8 cellular contexts compared by ENCODE assay signal in genomic region chr3:51975857-51976549, GRCh38. TPM values are rescaled to one million over a fixed set of nuclear protein-coding genes. Genes with fewer than 3 reads are reported as not detected.
A peak's percentile ranks its signal among the peaks of the same experiment; 100 is the strongest.
DNase-seq lines count a peak whose midpoint lies in the region; ATAC-seq, FAIRE-seq and TF ChIP-seq lines count a peak whose summit lies in the region.

No MANE protein-coding gene starts in this region.

- in situ Hi-C loops in KBM-7 (cut with MboI; ENCODE audit: low pct_unique_long_range_greater_than_20kb, low sequenced_read_pairs) = no loop called here

- no peak for ATAC-seq in activated T-cell treated with anti-CD3 and anti-CD28 coated beads, Interleukin-2, amount 50 U/mL, for 72 hours (replicated peaks in 1 of 2)

- no peaks in the 10 kb centered on the region for H3K9me3 ChIP-seq in CD8-positive, alpha-beta memory T cell (ENCODE audit: low read length)
- no peaks in the 10 kb centered on the region for H3K9me3 ChIP-seq in neural progenitor cell (ENCODE audit: low read depth)

- H3K4me3 Mint-ChIP-seq in CD8-positive, alpha-beta memory T cell = peak overlapping the region; percentile 83 to 95 (median 91)
- H3K4me3 Mint-ChIP-seq in activated T-cell treated with anti-CD3 and anti-CD28 coated beads, Interleukin-2, amount 50 U/mL, for 72 hours = peak overlapping the region; percentile 83 to 99
- H3K4me3 Mint-ChIP-seq in neural progenitor cell = peak overlapping the region; percentile 83

- DNase-seq in CD8-positive, alpha-beta memory T cell = peak in 4 of 5 donors; percentile 18 to 63 (median 28)
- DNase-seq in KBM-7 = peak; percentile 76
- DNase-seq in activated T-cell treated with anti-CD3 and anti-CD28 coated beads, Interleukin-2, amount 50 U/mL, for 72 hours = peak; percentile 36 to 38
- DNase-seq in germinal center (ENCODE audit: low spot score) = peak; percentile 34
- DNase-seq in neural progenitor cell (ENCODE audit: low spot score) = peak; percentile 88
- no peak for DNase-seq in NCI-H1436 (lab: John Stamatoyannopoulos, UW)
- DNase-seq in RCC 7860 (ENCODE audit: low spot score) = no peak
- no peak for DNase-seq in NCI-H128 (lab: John Stamatoyannopoulos, UW; ENCODE audit: unreplicated experiment)

- no peaks in the 10 kb centered on the region for H3K79me2 ChIP-seq in neural progenitor cell (ENCODE audit: low read depth)

- peaks cover 28 to 47% (median 44%) of the 10 kb centered on the region in 3 donors for H3K4me1 Mint-ChIP-seq in CD8-positive, alpha-beta memory T cell
- peaks cover 30% of the 10 kb centered on the region for H3K4me1 Mint-ChIP-seq in activated T-cell treated with anti-CD3 and anti-CD28 coated beads, Interleukin-2, amount 50 U/mL, for 72 hours (ENCODE audit: low read depth)
- H3K4me1 Mint-ChIP-seq in neural progenitor cell = peaks cover 33% of the 10 kb centered on the region

- H3K9ac ChIP-seq in neural progenitor cell = no peak overlapping the region

- peak overlapping the region; percentile 70 to 94 (median 92) for H3K27ac Mint-ChIP-seq in CD8-positive, alpha-beta memory T cell
- H3K27ac Mint-ChIP-seq in activated T-cell treated with anti-CD3 and anti-CD28 coated beads, Interleukin-2, amount 50 U/mL, for 72 hours = no peak overlapping the region
- H3K27ac Mint-ChIP-seq in neural progenitor cell = no peak overlapping the region

- H3K27ac ChIP-seq in CD8-positive, alpha-beta memory T cell (ENCODE audit: low read depth, low read length) = peak overlapping the region; percentile 83
- H3K27ac ChIP-seq in neural progenitor cell = no peak overlapping the region

- peaks cover 0 to 14% (median 0%) of the 10 kb centered on the region in 3 donors for H3K36me3 Mint-ChIP-seq in CD8-positive, alpha-beta memory T cell
- peaks cover 0 to 6% of the 10 kb centered on the region in 2 donors for H3K36me3 Mint-ChIP-seq in activated T-cell treated with anti-CD3 and anti-CD28 coated beads, Interleukin-2, amount 50 U/mL, for 72 hours (ENCODE audit: insufficient read depth in 2 of 2)
- H3K36me3 Mint-ChIP-seq in neural progenitor cell = peaks cover 2% of the 10 kb centered on the region

- H3K4me3 ChIP-seq in CD8-positive, alpha-beta memory T cell (ENCODE audit: low read length) = peak overlapping the region; percentile 97
- peak overlapping the region; percentile 56 for H3K4me3 ChIP-seq in neural progenitor cell

- H3F3A ChIP-seq in neural progenitor cell (ENCODE audit: low read depth) = peaks cover 41% of the 10 kb centered on the region

- peak overlapping the region; percentile 89 for H3K4me2 ChIP-seq in neural progenitor cell

- no peaks in the 10 kb centered on the region for H3K36me3 ChIP-seq in CD8-positive, alpha-beta memory T cell (ENCODE audit: insufficient read depth, low read length)
- no peaks in the 10 kb centered on the region for H3K36me3 ChIP-seq in neural progenitor cell

- POLR2A ChIA-PET in CD8-positive, alpha-beta memory T cell (lab: Charles Lee) = interaction anchor here (1.3 kb wide), 1 partner anchor 34 kb away, joined by 6 read pairs; the partner anchor contains the start of genes PARP3 and RRP9

- H3K27me3 ChIP-seq in CD8-positive, alpha-beta memory T cell (ENCODE audit: insufficient read depth, low read length, poor library complexity, severe bottlenecking) = no peaks in the 10 kb centered on the region
- peaks cover 39% of the 10 kb centered on the region for H3K27me3 ChIP-seq in neural progenitor cell

- no peaks in the 10 kb centered on the region for H3K9me3 Mint-ChIP-seq in CD8-positive, alpha-beta memory T cell
- H3K9me3 Mint-ChIP-seq in activated T-cell treated with anti-CD3 and anti-CD28 coated beads, Interleukin-2, amount 50 U/mL, for 72 hours = no peaks in the 10 kb centered on the region
- H3K9me3 Mint-ChIP-seq in neural progenitor cell = no peaks in the 10 kb centered on the region

- no peak for FAIRE-seq in RCC 7860 (lab: Jason Lieb, UNC)

- peaks cover 32% of the 10 kb centered on the region for H3K4me1 ChIP-seq in CD8-positive, alpha-beta memory T cell (ENCODE audit: insufficient read depth, low read length)
- H3K4me1 ChIP-seq in neural progenitor cell = peaks cover 23% of the 10 kb centered on the region

- H4K20me1 ChIP-seq in neural progenitor cell (ENCODE audit: low read depth) = no peaks in the 10 kb centered on the region

- no peak overlapping the region for H2AFZ ChIP-seq in neural progenitor cell (replicated peaks)

- peak; percentile 40 for TF ChIP-seq CTCF in neural progenitor cell (IDR thresholded peaks at IDR 0.05)

- CTCF ChIA-PET in CD8-positive, alpha-beta memory T cell (lab: Charles Lee) = interaction anchor here (1.4 to 4.3 kb wide), 2 partner anchors 7 to 11 kb away, joined by 4 to 43 read pairs; partner anchors contain the start of gene ACY1

- no peaks in the 10 kb centered on the region for H3K27me3 Mint-ChIP-seq in CD8-positive, alpha-beta memory T cell
- no peaks in the 10 kb centered on the region for H3K27me3 Mint-ChIP-seq in activated T-cell treated with anti-CD3 and anti-CD28 coated beads, Interleukin-2, amount 50 U/mL, for 72 hours (ENCODE audit: low read depth)
- peaks cover 7% of the 10 kb centered on the region for H3K27me3 Mint-ChIP-seq in neural progenitor cell (ENCODE audit: insufficient read depth, low read depth)

RNA-seq across cellular contexts. Expression of gene ABHD14A, which starts 1.1 kb away (rescaled TPM):
- 10 to 100 TPM; 14.4 to 16.0 TPM for total RNA-seq in CD8-positive, alpha-beta memory T cell
- 117 TPM for polyA plus RNA-seq in CD8-positive, alpha-beta memory T cell
- 1 to 10 TPM; 6.6 to 8.9 TPM for total RNA-seq in activated T-cell treated with anti-CD3 and anti-CD28 coated beads, Interleukin-2, amount 50 U/mL, for 72 hours
- total RNA-seq in neural progenitor cell (ENCODE audit: low replicate concordance) = 4.0 and 14.7 TPM in 2 replicates

RNA-seq across cellular contexts. Expression of gene ABHD14B, which starts 2.2 kb away (rescaled TPM):
- total RNA-seq in CD8-positive, alpha-beta memory T cell = 10 to 100 TPM; 56.1 to 56.7 TPM
- 97.2 TPM for polyA plus RNA-seq in CD8-positive, alpha-beta memory T cell
- total RNA-seq in activated T-cell treated with anti-CD3 and anti-CD28 coated beads, Interleukin-2, amount 50 U/mL, for 72 hours = 10 to 100 TPM; 52.5 to 54.6 TPM
- total RNA-seq in neural progenitor cell (ENCODE audit: low replicate concordance) = 6.0 and 8.3 TPM in 2 replicates

RNA-seq across cellular contexts. Expression of gene ACY1, which starts 7.3 kb away (rescaled TPM):
- total RNA-seq in CD8-positive, alpha-beta memory T cell = 10 to 100 TPM; 46.1 to 49.0 TPM
- polyA plus RNA-seq in CD8-positive, alpha-beta memory T cell = 13.8 TPM
- total RNA-seq in activated T-cell treated with anti-CD3 and anti-CD28 coated beads, Interleukin-2, amount 50 U/mL, for 72 hours = 10 to 100 TPM; 30.2 to 42.4 TPM
- total RNA-seq in neural progenitor cell (ENCODE audit: low replicate concordance) = 17.3 and 31.8 TPM in 2 replicates

RNA-seq across cellular contexts. Expression of gene PCBP4, which starts 8.7 kb away (rescaled TPM):
- 10 to 100 TPM in 1 of 2 experiments, 1 to 10 TPM in 1; 9.7 to 12.5 TPM for total RNA-seq in CD8-positive, alpha-beta memory T cell
- polyA plus RNA-seq in CD8-positive, alpha-beta memory T cell = 12.5 TPM
- total RNA-seq in activated T-cell treated with anti-CD3 and anti-CD28 coated beads, Interleukin-2, amount 50 U/mL, for 72 hours = 10 to 100 TPM; 23.3 to 27.4 TPM
- total RNA-seq in neural progenitor cell (ENCODE audit: low replicate concordance) = 30.5 and 82.3 TPM in 2 replicates

RNA-seq across cellular contexts. Expression of gene RPL29, which starts 19.7 kb away (rescaled TPM):
- 1,000 to 10,000 TPM; 1,367 to 1,382 TPM for total RNA-seq in CD8-positive, alpha-beta memory T cell
- polyA plus RNA-seq in CD8-positive, alpha-beta memory T cell = 1,261 TPM
- 1,000 to 10,000 TPM; 1,676 to 1,838 TPM for total RNA-seq in activated T-cell treated with anti-CD3 and anti-CD28 coated beads, Interleukin-2, amount 50 U/mL, for 72 hours
- 1,431 and 2,019 TPM in 2 replicates for total RNA-seq in neural progenitor cell (ENCODE audit: low replicate concordance)

Comparison
In these comparisons a context has a peak if more than half of its experiments do, and no peak if none do; other contexts are left out.
1. DNase-seq: peak in CD8-positive, alpha-beta memory T cell (4 of 5), KBM-7 (single experiment), activated T-cell treated with anti-CD3 and anti-CD28 coated beads, Interleukin-2, amount 50 U/mL, for 72 hours (2 of 2), germinal center (single experiment) and neural progenitor cell (single experiment); none in NCI-H1436 (single experiment), RCC 7860 (single experiment) and NCI-H128 (single experiment).
2. H3K27ac Mint-ChIP-seq: peak in CD8-positive, alpha-beta memory T cell (8 of 8); none in activated T-cell treated with anti-CD3 and anti-CD28 coated beads, Interleukin-2, amount 50 U/mL, for 72 hours (single experiment) and neural progenitor cell (single experiment).
3. Peak in every context shown above with its lines, with median percentiles within 50 percentile points of each other: H3K4me3 Mint-ChIP-seq.